Comparison of ENCODE assay signal across 20 cellular contexts in the genomic region with DNA sequence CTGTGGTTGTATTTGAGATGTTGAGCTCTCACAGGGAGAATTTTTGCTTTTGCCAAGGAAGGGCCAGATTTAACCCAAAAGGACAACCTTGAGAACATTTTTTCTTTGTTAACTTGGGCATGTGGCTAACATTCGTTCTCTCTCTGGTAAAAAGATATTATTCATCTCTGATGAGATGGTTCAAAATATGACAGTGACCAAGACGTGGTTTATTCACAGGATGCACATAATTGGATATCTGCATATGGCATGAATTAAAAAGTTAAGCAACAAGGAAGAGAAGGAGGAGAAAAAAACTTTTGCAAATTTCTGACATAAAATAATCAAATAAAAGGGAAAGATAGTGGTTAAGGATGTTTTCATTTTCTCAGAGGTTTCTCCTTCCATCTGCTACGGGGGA.
"Had no signal": no experiment of that assay in that cellular context is flagged by ENCODE, and none has a peak within 500 bp of the region (broad histone marks: within the 10 kb centered on the region; RNA-seq: fewer than 3 reads in every experiment).

No MANE protein-coding gene starts in this region.

- H3K27ac ChIP-seq: body of pancreas, psoas muscle, right lobe of liver, transverse colon had no signal

- H3K36me3 ChIP-seq: transverse colon had no signal

- H3K36me3 Mint-ChIP-seq: naive thymus-derived CD8-positive, alpha-beta T cell; WTC11 had no signal

- H3K27ac Mint-ChIP-seq: activated CD4-positive, alpha-beta T cell treated with anti-CD3 and anti-CD28 coated beads, Interleukin-2, amount 10 ng/mL, durations not matched to agents 24 days and 14 days; activated naive CD4-positive, alpha-beta T cell treated with anti-CD3 and anti-CD28 coated beads for 36 hours; activated T-helper 17 cell treated with anti-CD3 and anti-CD28 coated beads, Interleukin-2, amount 50 U/mL, for 72 hours; naive thymus-derived CD8-positive, alpha-beta T cell; stimulated activated naive B cell treated with anti-CD40 and anti-IgM and Interleukin-4, amounts not matched to agents 10 μg/mL and 1 μg/mL and 100 μg/mL, for 72 hours; T-helper 1 cell treated with Interleukin-12 subunit alpha and Interleukin-12 subunit beta and Interleukin-4 antibody, amounts not matched to agents 30 μg/mL and 1 μg/mL, for 36 hours; WTC11 had no signal

- H3K9me3 Mint-ChIP-seq: activated CD4-positive, alpha-beta T cell treated with anti-CD3 and anti-CD28 coated beads, Interleukin-2, amount 10 ng/mL, durations not matched to agents 24 days and 14 days; activated naive CD4-positive, alpha-beta T cell treated with anti-CD3 and anti-CD28 coated beads for 36 hours; activated T-helper 17 cell treated with anti-CD3 and anti-CD28 coated beads, Interleukin-2, amount 50 U/mL, for 72 hours; central memory CD8-positive, alpha-beta T cell; naive thymus-derived CD8-positive, alpha-beta T cell; stimulated activated naive B cell treated with anti-CD40 and anti-IgM and Interleukin-4, amounts not matched to agents 10 μg/mL and 1 μg/mL and 100 μg/mL, for 72 hours; T-helper 1 cell treated with Interleukin-12 subunit alpha and Interleukin-12 subunit beta and Interleukin-4 antibody, amounts not matched to agents 30 μg/mL and 1 μg/mL, for 36 hours; WTC11 had no signal

- H3K4me1 Mint-ChIP-seq: naive thymus-derived CD8-positive, alpha-beta T cell had no signal

- H3K4me3 ChIP-seq: body of pancreas, heart left ventricle, mucosa of descending colon, psoas muscle, right lobe of liver, transverse colon had no signal

- ATAC-seq: activated T-helper 17 cell treated with anti-CD3 and anti-CD28 coated beads, Interleukin-2, amount 50 U/mL, for 72 hours; body of pancreas; heart left ventricle; mucosa of descending colon; naive thymus-derived CD8-positive, alpha-beta T cell; psoas muscle; right lobe of liver; stimulated activated naive B cell treated with anti-CD40 and anti-IgM and Interleukin-4, amounts not matched to agents 10 μg/mL and 1 μg/mL and 100 μg/mL, for 72 hours; WTC11 had no signal

- H3K27me3 ChIP-seq: body of pancreas, heart left ventricle, right lobe of liver, transverse colon had no signal

- DNase-seq: activated CD4-positive, alpha-beta T cell treated with anti-CD3 and anti-CD28 coated beads, Interleukin-2, amount 10 ng/mL, durations not matched to agents 24 days and 14 days; activated naive CD4-positive, alpha-beta T cell treated with anti-CD3 and anti-CD28 coated beads for 36 hours; activated T-cell treated with anti-CD3 and anti-CD28 coated beads for 4 hours; body of pancreas; effector memory CD4-positive, alpha-beta T cell; foreskin melanocyte; heart left ventricle; mammary epithelial cell; mucosa of descending colon; naive thymus-derived CD8-positive, alpha-beta T cell; psoas muscle; right lobe of liver; stimulated activated CD4-positive, alpha-beta T cell treated with anti-CD3 and anti-CD28 coated beads, Interleukin-2, amount 100 ng/mL, for 24 hours; stimulated activated naive B cell treated with anti-CD40 and anti-IgM and Interleukin-4, amounts not matched to agents 10 μg/mL and 1 μg/mL and 100 μg/mL, for 72 hours; substantia nigra; transverse colon had no signal

- H3K4me1 ChIP-seq: body of pancreas, right lobe of liver had no signal

- H3K4me3 Mint-ChIP-seq: activated CD4-positive, alpha-beta T cell treated with anti-CD3 and anti-CD28 coated beads, Interleukin-2, amount 10 ng/mL, durations not matched to agents 24 days and 14 days; activated naive CD4-positive, alpha-beta T cell treated with anti-CD3 and anti-CD28 coated beads for 36 hours; activated T-helper 17 cell treated with anti-CD3 and anti-CD28 coated beads, Interleukin-2, amount 50 U/mL, for 72 hours; central memory CD8-positive, alpha-beta T cell; naive thymus-derived CD8-positive, alpha-beta T cell; stimulated activated naive B cell treated with anti-CD40 and anti-IgM and Interleukin-4, amounts not matched to agents 10 μg/mL and 1 μg/mL and 100 μg/mL, for 72 hours; T-helper 1 cell treated with Interleukin-12 subunit alpha and Interleukin-12 subunit beta and Interleukin-4 antibody, amounts not matched to agents 30 μg/mL and 1 μg/mL, for 36 hours; WTC11 had no signal

- H3K9me3 ChIP-seq: body of pancreas, heart left ventricle, mucosa of descending colon, psoas muscle, right lobe of liver, transverse colon had no signal
